ENCODE assay signal across 10 cellular contexts in genomic region chr1:238063454-238063853, GRCh38.
DNase-seq lines count a peak whose midpoint lies in the region; ATAC-seq and TF ChIP-seq lines count a peak whose summit lies in the region.
"Had no signal": no experiment of that assay in that cellular context is flagged by ENCODE, and none has a peak within 500 bp of the region (broad histone marks: within the 10 kb centered on the region; RNA-seq: fewer than 3 reads in every experiment).

No MANE protein-coding gene starts in this region.

- H3K27me3 Mint-ChIP-seq in endodermal cell (ENCODE audit: insufficient read depth) (no peaks in the 10 kb centered on the region), nephron progenitor cell (ENCODE audit: low read depth, poor library complexity) (peaks cover 2% of the 10 kb centered on the region)
- H3K27me3 Mint-ChIP-seq: natural killer cell treated with Interleukin-12 subunit alpha and Interleukin-12 subunit beta and Interleukin-15 and Interleukin-18, amount 100 ng/mL, for 72 hours had no signal

- 93 to 100% methylated on average over 4 of the region's 4 CpGs for WGBS in endodermal cell (ENCODE audit: insufficient coverage in 1 of 2, insufficient read length in 1 of 2), 2 experiments

- no peaks in the 10 kb centered on the region for H3K27me3 ChIP-seq in foreskin keratinocyte
- H3K27me3 ChIP-seq in endodermal cell (ENCODE audit: control insufficient read depth, insufficient read depth, low read length, poor library complexity, severe bottlenecking): no peaks in the 10 kb centered on the region

- H3K9me3 Mint-ChIP-seq in endodermal cell (peaks cover 10% of the 10 kb centered on the region), nephron progenitor cell (peaks cover 9% of the 10 kb centered on the region)
- peaks cover 6 to 9% of the 10 kb centered on the region in 2 donors for H3K9me3 Mint-ChIP-seq in activated naive CD4-positive, alpha-beta T cell treated with anti-CD3 and anti-CD28 coated beads, Interleukin-2, amount 50 U/mL, for 72 hours

- no peak for TF ChIP-seq CTCF in foreskin keratinocyte (conservative IDR thresholded peaks at IDR 0.05)
- no peak for TF ChIP-seq CTCF in endodermal cell (conservative IDR thresholded peaks at IDR 0.05)
- TF ChIP-seq CTCF in nephron progenitor cell (IDR thresholded peaks at IDR 0.05): no peak

- H3K27ac Mint-ChIP-seq in endodermal cell: no peak overlapping the region
- no peak overlapping the region for H3K27ac Mint-ChIP-seq in activated naive CD4-positive, alpha-beta T cell treated with anti-CD3 and anti-CD28 coated beads, Interleukin-2, amount 50 U/mL, for 72 hours
- H3K27ac Mint-ChIP-seq in nephron progenitor cell: no peak overlapping the region
- H3K27ac Mint-ChIP-seq: CD8-positive, alpha-beta T cell; natural killer cell treated with Interleukin-12 subunit alpha and Interleukin-12 subunit beta and Interleukin-15 and Interleukin-18, amount 100 ng/mL, for 72 hours had no signal

- H3K4me3 ChIP-seq in endodermal cell (ENCODE audit: low read length): no peak overlapping the region

- peaks cover 12% of the 10 kb centered on the region for H3K9me3 ChIP-seq in endodermal cell (ENCODE audit: control insufficient read depth, low read length)

- no peaks in the 10 kb centered on the region for H3K4me1 Mint-ChIP-seq in endodermal cell
- no peaks in the 10 kb centered on the region for H3K4me1 Mint-ChIP-seq in nephron progenitor cell

- H3K9ac ChIP-seq in endodermal cell (ENCODE audit: extremely low read depth, low read length, poor library complexity, severe bottlenecking): no peak overlapping the region

- DNase-seq in DMS53 (lab: John Stamatoyannopoulos, UW) (peak; percentile 62), NCI-H446 treated with DMSO at 0.1 percent for 48 hours (lab: John Stamatoyannopoulos, UW) (peak; percentile 97), foreskin keratinocyte (peak; percentile 84 to 94), endodermal cell (no peak), NCI-H2227 (lab: John Stamatoyannopoulos, UW; ENCODE audit: unreplicated experiment) (no peak), nephron progenitor cell (no peak)
- DNase-seq in activated naive CD4-positive, alpha-beta T cell treated with anti-CD3 and anti-CD28 coated beads, Interleukin-2, amount 50 U/mL, for 72 hours (ENCODE audit: low spot score in 2 of 2): no peak
- DNase-seq: CD8-positive, alpha-beta T cell had no signal

- H3K4me3 Mint-ChIP-seq in endodermal cell (no peak overlapping the region), nephron progenitor cell (no peak overlapping the region)
- H3K4me3 Mint-ChIP-seq: CD8-positive, alpha-beta T cell; natural killer cell treated with Interleukin-12 subunit alpha and Interleukin-12 subunit beta and Interleukin-15 and Interleukin-18, amount 100 ng/mL, for 72 hours had no signal

- peak; percentile 48 for ATAC-seq in HG02678 (IDR thresholded peaks at IDR 0.05; ENCODE audit: unreplicated experiment)
- ATAC-seq in foreskin keratinocyte: peak; percentile 96
- ATAC-seq in activated naive CD4-positive, alpha-beta T cell treated with anti-CD3 and anti-CD28 coated beads, Interleukin-2, amount 50 U/mL, for 72 hours: no peak
- ATAC-seq: CD8-positive, alpha-beta T cell; natural killer cell treated with Interleukin-12 subunit alpha and Interleukin-12 subunit beta and Interleukin-15 and Interleukin-18, amount 100 ng/mL, for 72 hours had no signal

- H3K27ac ChIP-seq in foreskin keratinocyte (no peak overlapping the region), endodermal cell (ENCODE audit: low read depth, low read length) (no peak overlapping the region)

- no peaks in the 10 kb centered on the region for H3K36me3 Mint-ChIP-seq in endodermal cell (ENCODE audit: low read depth)
- H3K36me3 Mint-ChIP-seq in activated naive CD4-positive, alpha-beta T cell treated with anti-CD3 and anti-CD28 coated beads, Interleukin-2, amount 50 U/mL, for 72 hours: peaks cover 0 to 5% of the 10 kb centered on the region in 2 donors
- H3K36me3 Mint-ChIP-seq in nephron progenitor cell (ENCODE audit: low read depth): no peaks in the 10 kb centered on the region
- H3K36me3 Mint-ChIP-seq: CD8-positive, alpha-beta T cell; natural killer cell treated with Interleukin-12 subunit alpha and Interleukin-12 subunit beta and Interleukin-15 and Interleukin-18, amount 100 ng/mL, for 72 hours had no signal

- H3K36me3 ChIP-seq in endodermal cell (ENCODE audit: control insufficient read depth, insufficient read depth, low read length): no peaks in the 10 kb centered on the region

- H3K4me1 ChIP-seq in foreskin keratinocyte (peaks cover 24% of the 10 kb centered on the region), endodermal cell (ENCODE audit: control insufficient read depth, insufficient read depth, low read length) (no peaks in the 10 kb centered on the region)

Comparison
In these comparisons a context has a peak if more than half of its experiments do, and no peak if none do; other contexts are left out.
1. DNase-seq: peak in DMS53 (single experiment), NCI-H446 treated with DMSO at 0.1 percent for 48 hours (single experiment) and foreskin keratinocyte (2 of 2); none in endodermal cell (single experiment), NCI-H2227 (single experiment), activated naive CD4-positive, alpha-beta T cell treated with anti-CD3 and anti-CD28 coated beads, Interleukin-2, amount 50 U/mL, for 72 hours (0 of 2) and nephron progenitor cell (single experiment).
2. ATAC-seq: peak in HG02678 (single experiment) and foreskin keratinocyte (single experiment); none in activated naive CD4-positive, alpha-beta T cell treated with anti-CD3 and anti-CD28 coated beads, Interleukin-2, amount 50 U/mL, for 72 hours (0 of 2).